Comparison of ENCODE assay signal across 1 cellular context in genomic region chr2:127575185-127575765, GRCh38.
TF ChIP-seq lines count a peak whose summit lies in the region.

No MANE protein-coding gene starts in this region.

TF ChIP-seq in WTC11, 78 proteins besides CTCF, POLR2A, EP300 and RAD21 (continued from another document):
- TF ChIP-seq, protein P1, sequence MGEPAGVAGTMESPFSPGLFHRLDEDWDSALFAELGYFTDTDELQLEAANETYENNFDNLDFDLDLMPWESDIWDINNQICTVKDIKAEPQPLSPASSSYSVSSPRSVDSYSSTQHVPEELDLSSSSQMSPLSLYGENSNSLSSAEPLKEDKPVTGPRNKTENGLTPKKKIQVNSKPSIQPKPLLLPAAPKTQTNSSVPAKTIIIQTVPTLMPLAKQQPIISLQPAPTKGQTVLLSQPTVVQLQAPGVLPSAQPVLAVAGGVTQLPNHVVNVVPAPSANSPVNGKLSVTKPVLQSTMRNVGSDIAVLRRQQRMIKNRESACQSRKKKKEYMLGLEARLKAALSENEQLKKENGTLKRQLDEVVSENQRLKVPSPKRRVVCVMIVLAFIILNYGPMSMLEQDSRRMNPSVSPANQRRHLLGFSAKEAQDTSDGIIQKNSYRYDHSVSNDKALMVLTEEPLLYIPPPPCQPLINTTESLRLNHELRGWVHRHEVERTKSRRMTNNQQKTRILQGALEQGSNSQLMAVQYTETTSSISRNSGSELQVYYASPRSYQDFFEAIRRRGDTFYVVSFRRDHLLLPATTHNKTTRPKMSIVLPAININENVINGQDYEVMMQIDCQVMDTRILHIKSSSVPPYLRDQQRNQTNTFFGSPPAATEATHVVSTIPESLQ (CRISPR knock-in tag; IDR thresholded peaks at IDR 0.05): no peak
- TF ChIP-seq NR1H2 (CRISPR knock-in tag; IDR thresholded peaks at IDR 0.05) (no peak), ZNF138 (CRISPR knock-in tag; conservative IDR thresholded peaks at IDR 0.05) (no peak), ZBTB43 (CRISPR knock-in tag; IDR thresholded peaks at IDR 0.05) (no peak), HMGA2 (CRISPR knock-in tag; IDR thresholded peaks at IDR 0.05) (no peak), ZNF232 (CRISPR knock-in tag; IDR thresholded peaks at IDR 0.05) (no peak), E2F1 (CRISPR knock-in tag; IDR thresholded peaks at IDR 0.05) (no peak), PRRX2 (CRISPR knock-in tag; IDR thresholded peaks at IDR 0.05) (no peak)
- TF ChIP-seq, protein P2, sequence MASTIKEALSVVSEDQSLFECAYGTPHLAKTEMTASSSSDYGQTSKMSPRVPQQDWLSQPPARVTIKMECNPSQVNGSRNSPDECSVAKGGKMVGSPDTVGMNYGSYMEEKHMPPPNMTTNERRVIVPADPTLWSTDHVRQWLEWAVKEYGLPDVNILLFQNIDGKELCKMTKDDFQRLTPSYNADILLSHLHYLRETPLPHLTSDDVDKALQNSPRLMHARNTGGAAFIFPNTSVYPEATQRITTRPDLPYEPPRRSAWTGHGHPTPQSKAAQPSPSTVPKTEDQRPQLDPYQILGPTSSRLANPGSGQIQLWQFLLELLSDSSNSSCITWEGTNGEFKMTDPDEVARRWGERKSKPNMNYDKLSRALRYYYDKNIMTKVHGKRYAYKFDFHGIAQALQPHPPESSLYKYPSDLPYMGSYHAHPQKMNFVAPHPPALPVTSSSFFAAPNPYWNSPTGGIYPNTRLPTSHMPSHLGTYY (CRISPR knock-in tag; IDR thresholded peaks at IDR 0.05): no peak
- TF ChIP-seq, protein P3, sequence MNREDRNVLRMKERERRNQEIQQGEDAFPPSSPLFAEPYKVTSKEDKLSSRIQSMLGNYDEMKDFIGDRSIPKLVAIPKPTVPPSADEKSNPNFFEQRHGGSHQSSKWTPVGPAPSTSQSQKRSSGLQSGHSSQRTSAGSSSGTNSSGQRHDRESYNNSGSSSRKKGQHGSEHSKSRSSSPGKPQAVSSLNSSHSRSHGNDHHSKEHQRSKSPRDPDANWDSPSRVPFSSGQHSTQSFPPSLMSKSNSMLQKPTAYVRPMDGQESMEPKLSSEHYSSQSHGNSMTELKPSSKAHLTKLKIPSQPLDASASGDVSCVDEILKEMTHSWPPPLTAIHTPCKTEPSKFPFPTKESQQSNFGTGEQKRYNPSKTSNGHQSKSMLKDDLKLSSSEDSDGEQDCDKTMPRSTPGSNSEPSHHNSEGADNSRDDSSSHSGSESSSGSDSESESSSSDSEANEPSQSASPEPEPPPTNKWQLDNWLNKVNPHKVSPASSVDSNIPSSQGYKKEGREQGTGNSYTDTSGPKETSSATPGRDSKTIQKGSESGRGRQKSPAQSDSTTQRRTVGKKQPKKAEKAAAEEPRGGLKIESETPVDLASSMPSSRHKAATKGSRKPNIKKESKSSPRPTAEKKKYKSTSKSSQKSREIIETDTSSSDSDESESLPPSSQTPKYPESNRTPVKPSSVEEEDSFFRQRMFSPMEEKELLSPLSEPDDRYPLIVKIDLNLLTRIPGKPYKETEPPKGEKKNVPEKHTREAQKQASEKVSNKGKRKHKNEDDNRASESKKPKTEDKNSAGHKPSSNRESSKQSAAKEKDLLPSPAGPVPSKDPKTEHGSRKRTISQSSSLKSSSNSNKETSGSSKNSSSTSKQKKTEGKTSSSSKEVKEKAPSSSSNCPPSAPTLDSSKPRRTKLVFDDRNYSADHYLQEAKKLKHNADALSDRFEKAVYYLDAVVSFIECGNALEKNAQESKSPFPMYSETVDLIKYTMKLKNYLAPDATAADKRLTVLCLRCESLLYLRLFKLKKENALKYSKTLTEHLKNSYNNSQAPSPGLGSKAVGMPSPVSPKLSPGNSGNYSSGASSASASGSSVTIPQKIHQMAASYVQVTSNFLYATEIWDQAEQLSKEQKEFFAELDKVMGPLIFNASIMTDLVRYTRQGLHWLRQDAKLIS (CRISPR knock-in tag; IDR thresholded peaks at IDR 0.05; ENCODE audit: borderline replicate concordance): no peak
